Comparison of ENCODE assay signal across 12 cellular contexts in the genomic region with DNA sequence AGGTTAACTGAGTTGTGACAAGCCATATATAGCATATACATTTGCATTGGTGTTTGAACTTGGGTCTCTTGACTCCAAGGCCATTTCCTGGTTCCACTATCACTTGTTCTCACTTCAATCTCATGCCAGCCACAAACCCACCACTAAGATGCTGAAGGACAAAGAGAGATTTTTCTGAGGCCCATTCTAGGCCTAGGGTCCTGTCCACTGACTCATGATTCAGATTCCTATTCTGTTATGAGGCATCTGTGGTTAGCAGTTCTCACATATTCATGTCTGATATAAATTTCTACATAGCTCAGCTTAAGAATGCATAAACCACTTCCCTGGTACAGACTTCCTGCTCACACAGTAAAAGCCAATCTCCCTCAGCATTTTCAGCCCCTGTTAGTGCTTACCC.
DNase-seq lines count a peak whose midpoint lies in the region; ATAC-seq and TF ChIP-seq lines count a peak whose summit lies in the region.
"Had no signal": no experiment of that assay in that cellular context is flagged by ENCODE, and none has a peak within 500 bp of the region (broad histone marks: within the 10 kb centered on the region; RNA-seq: fewer than 3 reads in every experiment).

No MANE protein-coding gene starts in this region.

- no peak overlapping the region for H3K27ac ChIP-seq in PC-9
- H3K27ac ChIP-seq: cardiac muscle cell had no signal

- H3K4me3 ChIP-seq in PC-9: no peak overlapping the region
- H3K4me3 ChIP-seq: cardiac muscle cell had no signal

- no peak overlapping the region for H3K4me2 ChIP-seq in PC-9

- DNase-seq in activated T-cell treated with anti-CD3 and anti-CD28 coated beads, Interleukin-2, amount 50 U/mL, for 72 hours: no peak
- no peak for DNase-seq in activated T-cell treated with anti-CD3 and anti-CD28 coated beads, Interleukin-2, amount 50 U/mL, for 48 hours
- peak in 1 of 2 donors; percentile 9 for DNase-seq in central memory CD8-positive, alpha-beta T cell (ENCODE audit: low spot score in 2 of 2)
- DNase-seq in head of caudate nucleus (no peak), PC-9 (no peak)
- no peak for DNase-seq in effector CD8-positive, alpha-beta T cell (lab: John Stamatoyannopoulos, UW)
- DNase-seq: activated CD4-positive, alpha-beta T cell treated with anti-CD3 and anti-CD28 coated beads, Interleukin-2, amount 50 U/mL, for 48 hours; NCI-H1092 treated with DMSO at 0.1 percent for 48 hours had no signal

- H3K4me3 Mint-ChIP-seq in activated T-cell treated with anti-CD3 and anti-CD28 coated beads, Interleukin-2, amount 50 U/mL, for 72 hours: no peak overlapping the region
- no peak overlapping the region for H3K4me3 Mint-ChIP-seq in central memory CD8-positive, alpha-beta T cell

- no peak overlapping the region for H3K27ac Mint-ChIP-seq in activated T-cell treated with anti-CD3 and anti-CD28 coated beads, Interleukin-2, amount 50 U/mL, for 72 hours
- peak overlapping the region; percentile 3 for H3K27ac Mint-ChIP-seq in central memory CD8-positive, alpha-beta T cell (ENCODE audit: low read depth)

- intact Hi-C loops in head of caudate nucleus (cut with DNase I): no loop called here
- intact Hi-C loops in PC-9 (cut with micrococcal nuclease; ENCODE audit: unreplicated experiment): no loop called here

- no peaks in the 10 kb centered on the region for H4K20me1 ChIP-seq in PC-9 (ENCODE audit: insufficient read depth)

- H3K9me3 Mint-ChIP-seq in activated T-cell treated with anti-CD3 and anti-CD28 coated beads, Interleukin-2, amount 50 U/mL, for 72 hours: peaks cover 2% of the 10 kb centered on the region in 2 donors
- H3K9me3 Mint-ChIP-seq in central memory CD8-positive, alpha-beta T cell: no peaks in the 10 kb centered on the region

- no peak overlapping the region for H2AFZ ChIP-seq in PC-9

- H3K79me2 ChIP-seq in PC-9 (ENCODE audit: low read depth): no peaks in the 10 kb centered on the region

- no peaks in the 10 kb centered on the region for H3K27me3 ChIP-seq in PC-9 (ENCODE audit: insufficient read depth, low read depth)
- H3K27me3 ChIP-seq: cardiac muscle cell had no signal

- H3K4me1 Mint-ChIP-seq in activated T-cell treated with anti-CD3 and anti-CD28 coated beads, Interleukin-2, amount 50 U/mL, for 72 hours (ENCODE audit: low read depth): no peaks in the 10 kb centered on the region
- peaks cover 33% of the 10 kb centered on the region for H3K4me1 Mint-ChIP-seq in central memory CD8-positive, alpha-beta T cell

- no TSS peak for BruUV-seq in PC-9 (replicated peaks; lab: Mats Ljungman, UMichigan)

- peak; percentile 54 to 71 for ATAC-seq in activated T-cell treated with anti-CD3 and anti-CD28 coated beads, Interleukin-2, amount 50 U/mL, for 72 hours (replicated peaks in 1 of 2)
- ATAC-seq in HG03354 (IDR thresholded peaks at IDR 0.05; ENCODE audit: poor library complexity, severe bottlenecking, unreplicated experiment): peak; percentile 71
- peak; percentile 93 for ATAC-seq in central memory CD8-positive, alpha-beta T cell (replicated peaks; ENCODE audit: extremely low read depth, poor library complexity, severe bottlenecking)
- ATAC-seq in GM19328 (IDR thresholded peaks at IDR 0.05; ENCODE audit: unreplicated experiment): no peak
- ATAC-seq: Panc1 had no signal

- no peaks in the 10 kb centered on the region for H3K9me3 ChIP-seq in PC-9 (ENCODE audit: insufficient read depth, low read depth)

- H3K9me2 ChIP-seq in PC-9 (ENCODE audit: insufficient read depth): no peaks in the 10 kb centered on the region

- no peaks in the 10 kb centered on the region for H3K4me1 ChIP-seq in PC-9 (replicated peaks; ENCODE audit: insufficient read depth)

- H3K27me3 Mint-ChIP-seq in activated T-cell treated with anti-CD3 and anti-CD28 coated beads, Interleukin-2, amount 50 U/mL, for 72 hours (ENCODE audit: low read depth): no peaks in the 10 kb centered on the region
- H3K27me3 Mint-ChIP-seq in central memory CD8-positive, alpha-beta T cell: no peaks in the 10 kb centered on the region

- POLR2A ChIA-PET in PC-9 (lab: Charles Lee; ENCODE audit: unreplicated experiment): no interaction called here

- H3K36me3 Mint-ChIP-seq in activated T-cell treated with anti-CD3 and anti-CD28 coated beads, Interleukin-2, amount 50 U/mL, for 72 hours (ENCODE audit: insufficient read depth in 2 of 2): no peaks in the 10 kb centered on the region
- H3K36me3 Mint-ChIP-seq in central memory CD8-positive, alpha-beta T cell (ENCODE audit: insufficient read depth): peaks cover 2% of the 10 kb centered on the region

- no peaks in the 10 kb centered on the region for H3K36me3 ChIP-seq in PC-9 (ENCODE audit: low read depth)
- H3K36me3 ChIP-seq: cardiac muscle cell had no signal

- no peak for TF ChIP-seq CTCF in PC-9 (conservative IDR thresholded peaks at IDR 0.05)

- H3F3A ChIP-seq in PC-9 (ENCODE audit: insufficient read depth, low read depth): no peaks in the 10 kb centered on the region

- CTCF ChIA-PET in PC-9 (lab: Charles Lee): no interaction called here
